In the genomic region with DNA sequence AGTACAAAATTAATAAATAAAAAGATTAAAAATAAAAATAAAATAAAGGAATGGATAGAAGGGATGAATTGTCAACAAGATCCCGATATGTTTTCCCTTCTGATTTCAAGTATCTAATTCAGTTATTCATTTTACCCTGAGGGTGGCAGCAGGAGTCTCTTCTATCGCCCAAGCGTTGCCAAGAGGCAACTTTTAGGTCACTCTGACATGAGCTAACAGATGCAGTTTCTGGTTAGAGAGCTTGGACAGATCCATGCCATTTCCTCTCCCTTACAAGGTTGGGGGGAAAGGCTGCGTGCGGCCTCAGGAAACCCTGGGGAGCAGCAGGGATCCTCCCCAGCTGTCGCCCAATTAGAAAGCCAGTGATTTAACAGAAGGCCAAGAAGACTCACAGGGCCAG, we compare ENCODE assay signal across 9 cellular contexts. TPM values are rescaled to one million over a fixed set of nuclear protein-coding genes. Genes with fewer than 3 reads are reported as not detected.
DNase-seq lines count a peak whose midpoint lies in the region; ATAC-seq and TF ChIP-seq lines count a peak whose summit lies in the region.
"Had no signal": no experiment of that assay in that cellular context is flagged by ENCODE, and none has a peak within 500 bp of the region (broad histone marks: within the 10 kb centered on the region; RNA-seq: fewer than 3 reads in every experiment).

No MANE protein-coding gene starts in this region.

- H3K79me2 ChIP-seq in DOHH2 (ENCODE audit: control insufficient read depth, low read length), result no peaks in the 10 kb centered on the region

- DNase-seq in M059J (ENCODE audit: low read depth), result peak; percentile 63
- DNase-seq in T-helper 2 cell, result peak in 3 of 5 experiments; percentile 10 to 58 (median 21)
- DNase-seq in choroid plexus epithelial cell (ENCODE audit: low read depth), result peak; percentile 69
- DNase-seq in left lung, result no peak
- no peak for DNase-seq in OCI-M2 (lab: John Stamatoyannopoulos, UW; ENCODE audit: unreplicated experiment)

- H3K4me3 ChIP-seq in DOHH2 (ENCODE audit: low read length) (no peak overlapping the region), choroid plexus epithelial cell (ENCODE audit: low read depth, low read length) (no peak overlapping the region), left lung (no peak overlapping the region)

- H3F3A ChIP-seq in DOHH2 (ENCODE audit: control insufficient read depth, insufficient read depth), result no peaks in the 10 kb centered on the region

- no peaks in the 10 kb centered on the region for H3K36me3 Mint-ChIP-seq in stimulated activated memory B cell treated with anti-CD40 and anti-IgM and Interleukin-4, amounts not matched to agents 10 μg/mL and 1 μg/mL and 100 μg/mL, for 72 hours

- TF ChIP-seq CTCF in DOHH2 (IDR thresholded peaks at IDR 0.05; ENCODE audit: low read depth, low read length, poor library complexity, severe bottlenecking) (peak; percentile 25), choroid plexus epithelial cell (conservative IDR thresholded peaks at IDR 0.05; ENCODE audit: low read depth, low read length) (peak; percentile 50), left lung (IDR thresholded peaks at IDR 0.05) (no peak)

- no peaks in the 10 kb centered on the region for H3K9me3 Mint-ChIP-seq in stimulated activated memory B cell treated with anti-CD40 and anti-IgM and Interleukin-4, amounts not matched to agents 10 μg/mL and 1 μg/mL and 100 μg/mL, for 72 hours
- H3K9me3 Mint-ChIP-seq: T-helper 1 cell treated with Interleukin-12 subunit alpha and Interleukin-12 subunit beta and Interleukin-4 antibody, amounts not matched to agents 30 μg/mL and 1 μg/mL, for 36 hours had no signal

- H3K4me1 ChIP-seq in DOHH2 (ENCODE audit: control insufficient read depth, low read length) (no peaks in the 10 kb centered on the region), left lung (no peaks in the 10 kb centered on the region)

- ATAC-seq in left lung, result peak; percentile 78
- ATAC-seq in stimulated activated memory B cell treated with anti-CD40 and anti-IgM and Interleukin-4, amounts not matched to agents 10 μg/mL and 1 μg/mL and 100 μg/mL, for 72 hours, result peak; percentile 47
- no peak for ATAC-seq in HG03175 (IDR thresholded peaks at IDR 0.05; ENCODE audit: unreplicated experiment)

- no peak overlapping the region for H3K27ac Mint-ChIP-seq in stimulated activated memory B cell treated with anti-CD40 and anti-IgM and Interleukin-4, amounts not matched to agents 10 μg/mL and 1 μg/mL and 100 μg/mL, for 72 hours
- H3K27ac Mint-ChIP-seq: T-helper 1 cell treated with Interleukin-12 subunit alpha and Interleukin-12 subunit beta and Interleukin-4 antibody, amounts not matched to agents 30 μg/mL and 1 μg/mL, for 36 hours had no signal

- H4K20me1 ChIP-seq in DOHH2 (ENCODE audit: control insufficient read depth, insufficient read depth, low read depth, low read length), result no peaks in the 10 kb centered on the region

- no peak overlapping the region for H3K4me3 Mint-ChIP-seq in stimulated activated memory B cell treated with anti-CD40 and anti-IgM and Interleukin-4, amounts not matched to agents 10 μg/mL and 1 μg/mL and 100 μg/mL, for 72 hours
- H3K4me3 Mint-ChIP-seq: T-helper 1 cell treated with Interleukin-12 subunit alpha and Interleukin-12 subunit beta and Interleukin-4 antibody, amounts not matched to agents 30 μg/mL and 1 μg/mL, for 36 hours had no signal

- H3K27me3 ChIP-seq in DOHH2 (ENCODE audit: control insufficient read depth, low read length), result no peaks in the 10 kb centered on the region
- H3K27me3 ChIP-seq in left lung, result no peaks in the 10 kb centered on the region

- no peak overlapping the region for H3K4me2 ChIP-seq in DOHH2 (ENCODE audit: low read length)

- intact Hi-C loops in left lung (cut with DNase I), result no loop called here

- no peaks in the 10 kb centered on the region for H3K4me1 Mint-ChIP-seq in stimulated activated memory B cell treated with anti-CD40 and anti-IgM and Interleukin-4, amounts not matched to agents 10 μg/mL and 1 μg/mL and 100 μg/mL, for 72 hours

- H3K36me3 ChIP-seq in DOHH2 (ENCODE audit: control insufficient read depth, low read length), result no peaks in the 10 kb centered on the region
- H3K36me3 ChIP-seq in left lung, result no peaks in the 10 kb centered on the region

- H3K9me3 ChIP-seq in DOHH2 (ENCODE audit: control insufficient read depth, insufficient read depth, low read length) (no peaks in the 10 kb centered on the region), left lung (no peaks in the 10 kb centered on the region)

- no peaks in the 10 kb centered on the region for H3K9me2 ChIP-seq in DOHH2 (replicated peaks; ENCODE audit: control insufficient read depth, low read length)

- H3K27ac ChIP-seq in DOHH2 (ENCODE audit: low read depth, low read length) (no peak overlapping the region), left lung (no peak overlapping the region)

- H3K27me3 Mint-ChIP-seq in stimulated activated memory B cell treated with anti-CD40 and anti-IgM and Interleukin-4, amounts not matched to agents 10 μg/mL and 1 μg/mL and 100 μg/mL, for 72 hours, result no peaks in the 10 kb centered on the region

RNA-seq across cellular contexts. Expression of gene WAS, which starts 35.3 kb away (rescaled TPM):
- not detected in 2 replicates for total RNA-seq in M059J (2014; rRNA removed; shearing (Covaris generic))
- 10 to 100 TPM; 16.4 to 49.1 TPM for total RNA-seq in left lung

RNA-seq across cellular contexts. Expression of gene SUV39H1, which starts 48.2 kb away (rescaled TPM):
- 15.1 and 22.8 TPM in 2 replicates for total RNA-seq in M059J (2014; rRNA removed; shearing (Covaris generic))
- total RNA-seq in left lung, result 1 to 10 TPM; 5.0 to 6.2 TPM

RNA-seq across cellular contexts. Expression of gene WDR13, which starts 51.0 kb away (rescaled TPM):
- 54.3 and 88.6 TPM in 2 replicates for total RNA-seq in M059J (2014; rRNA removed; shearing (Covaris generic))
- total RNA-seq in left lung, result 100 to 1,000 TPM; 108 to 114 TPM

Comparison
In these comparisons a context has a peak if more than half of its experiments do, and no peak if none do; other contexts are left out.
1. CTCF ChIP-seq: peak in DOHH2 (single experiment) and choroid plexus epithelial cell (single experiment); none in left lung (0 of 2).
2. DNase-seq: peak in M059J (single experiment), T-helper 2 cell (3 of 5) and choroid plexus epithelial cell (single experiment); none in left lung (0 of 2) and OCI-M2 (single experiment).
3. RNA of gene WAS, which starts 35.3 kb away (total RNA-seq): 16.4 to 49.1 TPM in left lung; not detected in M059J; every median in the first group is over 10 times any median in the second.